15 cellular contexts compared by ENCODE assay signal in genomic region chr13:77715233-77715891, GRCh38. TPM values are rescaled to one million over a fixed set of nuclear protein-coding genes. Genes with fewer than 3 reads are reported as not detected.
A peak's percentile ranks its signal among the peaks of the same experiment; 100 is the strongest.
DNase-seq lines count a peak whose midpoint lies in the region; ATAC-seq lines count a peak whose summit lies in the region.
"Had no signal": no experiment of that assay in that cellular context is flagged by ENCODE, and none has a peak within 500 bp of the region (broad histone marks: within the 10 kb centered on the region; RNA-seq: fewer than 3 reads in every experiment).

No MANE protein-coding gene starts in this region.

- peak; percentile 77 for ATAC-seq in GM18511 (IDR thresholded peaks at IDR 0.05; ENCODE audit: unreplicated experiment)
- peak; percentile 56 for ATAC-seq in GM19372 (IDR thresholded peaks at IDR 0.05; ENCODE audit: low read depth, unreplicated experiment)
- peak; percentile 40 for ATAC-seq in HG02623 (IDR thresholded peaks at IDR 0.05; ENCODE audit: unreplicated experiment)
- ATAC-seq in HG03565 (IDR thresholded peaks at IDR 0.05; ENCODE audit: unreplicated experiment): peak; percentile 33
- ATAC-seq: K562 had no signal

- DNase-seq in GDM1 (lab: John Stamatoyannopoulos, UW) (no peak), NCI-H226 (no peak), ureter (ENCODE audit: low spot score) (no peak)
- DNase-seq in stimulated activated CD4-positive, alpha-beta T cell treated with anti-CD3 and anti-CD28 coated beads, Interleukin-4, amount 100 ng/mL, for 1 hour: no peak
- DNase-seq: activated naive CD4-positive, alpha-beta T cell treated with anti-CD3 and anti-CD28 coated beads, Interleukin-2, amount 50 U/mL, for 16 hours; C1 segment of cervical spinal cord; DND-41; NCI-H1694 treated with DMSO at 0.1 percent for 48 hours; NCI-H69; RPMI8226 had no signal

RNA-seq across cellular contexts. Expression of gene SLAIN1, which starts 17.9 kb away (rescaled TPM):
- 9.5 TPM for total RNA-seq in ureter
